ENCODE assay signal across 8 cellular contexts in genomic region chr6:144150673-144151009, GRCh38. TPM values are rescaled to one million over a fixed set of nuclear protein-coding genes. Genes with fewer than 3 reads are reported as not detected.
DNase-seq lines count a peak whose midpoint lies in the region; ATAC-seq and TF ChIP-seq lines count a peak whose summit lies in the region.

No MANE protein-coding gene starts in this region.

- H3K27me3 ChIP-seq in CD8-positive, alpha-beta memory T cell (ENCODE audit: insufficient read depth, low read length, poor library complexity, severe bottlenecking), result no peaks in the 10 kb centered on the region
- no peaks in the 10 kb centered on the region for H3K27me3 ChIP-seq in right lobe of liver

- H3K4me3 ChIP-seq in CD8-positive, alpha-beta memory T cell (ENCODE audit: low read length), result peak overlapping the region; percentile 79
- peak overlapping the region; percentile 63 to 76 (median 73) for H3K4me3 ChIP-seq in right lobe of liver

- TF ChIP-seq CTCF in MCF 10A (IDR thresholded peaks at IDR 0.05; ENCODE audit: unreplicated experiment) (peak; percentile 28), right lobe of liver (IDR thresholded peaks at IDR 0.05) (peak in 3 of 4 donors; percentile 10 to 19 (median 12))

- WGBS in right lobe of liver (ENCODE audit: insufficient coverage, low coverage, low lambda C conversion rate, missing lambda C conversion rate), result 2% methylated on average over 11 of the region's 18 CpGs

- peak overlapping the region; percentile 72 for H3K27ac ChIP-seq in CD8-positive, alpha-beta memory T cell (ENCODE audit: low read depth, low read length)
- peak overlapping the region; percentile 68 to 78 (median 74) for H3K27ac ChIP-seq in right lobe of liver

- H3K27ac Mint-ChIP-seq in CD8-positive, alpha-beta memory T cell, result peak overlapping the region; percentile 85 to 98 (median 97)
- H3K27ac Mint-ChIP-seq in MCF 10A (ENCODE audit: low read depth, unreplicated experiment), result peak overlapping the region; percentile 22

- peak; percentile 27 for ATAC-seq in HG02678 (IDR thresholded peaks at IDR 0.05; ENCODE audit: unreplicated experiment)
- peak; percentile 1 to 18 (median 8) for ATAC-seq in right lobe of liver
- no peak for ATAC-seq in GM21619 (IDR thresholded peaks at IDR 0.05; ENCODE audit: unreplicated experiment)
- no peak for ATAC-seq in GM18520 (IDR thresholded peaks at IDR 0.05; ENCODE audit: unreplicated experiment)

- no peaks in the 10 kb centered on the region for H3K36me3 ChIP-seq in CD8-positive, alpha-beta memory T cell (ENCODE audit: insufficient read depth, low read length)
- H3K36me3 ChIP-seq in right lobe of liver, result no peaks in the 10 kb centered on the region

- CTCF ChIA-PET in CD8-positive, alpha-beta memory T cell (lab: Charles Lee), result interaction anchor here (0.8 to 2.4 kb wide), 7 partner anchors 9 to 332 kb away, joined by 3 to 9 read pairs (median 3); no protein-coding TSS in a partner anchor
- CTCF ChIA-PET in MCF 10A (lab: Yijun Ruan, JAX), result interaction anchor here (0.6 kb wide), 1 partner anchor 57 kb away, joined by 5 read pairs; no protein-coding TSS in a partner anchor

- peak overlapping the region; percentile 91 to 97 (median 94) for H3K4me3 Mint-ChIP-seq in CD8-positive, alpha-beta memory T cell
- H3K4me3 Mint-ChIP-seq in MCF 10A (ENCODE audit: unreplicated experiment), result peak overlapping the region; percentile 67

- peaks cover 37 to 50% (median 48%) of the 10 kb centered on the region in 3 donors for H3K4me1 Mint-ChIP-seq in CD8-positive, alpha-beta memory T cell
- no peaks in the 10 kb centered on the region for H3K4me1 Mint-ChIP-seq in MCF 10A (ENCODE audit: insufficient read depth, unreplicated experiment)

- intact Hi-C loops in MCF 10A (cut with micrococcal nuclease), result loop anchor here (1.0 to 2.0 kb wide), 3 partner anchors 45 to 332 kb away; no protein-coding TSS in a partner anchor
- intact Hi-C loops in right lobe of liver (cut with DNase I), result no loop called here

- peaks cover 3 to 15% (median 9%) of the 10 kb centered on the region in 3 donors for H3K36me3 Mint-ChIP-seq in CD8-positive, alpha-beta memory T cell
- no peaks in the 10 kb centered on the region for H3K36me3 Mint-ChIP-seq in MCF 10A (ENCODE audit: insufficient read depth, unreplicated experiment)

- peaks cover 17% of the 10 kb centered on the region for H3K4me1 ChIP-seq in CD8-positive, alpha-beta memory T cell (ENCODE audit: insufficient read depth, low read length)
- peaks cover 0 to 8% (median 0%) of the 10 kb centered on the region in 4 donors for H3K4me1 ChIP-seq in right lobe of liver

- H3K27me3 Mint-ChIP-seq in CD8-positive, alpha-beta memory T cell, result no peaks in the 10 kb centered on the region
- no peaks in the 10 kb centered on the region for H3K27me3 Mint-ChIP-seq in MCF 10A (ENCODE audit: insufficient read depth, unreplicated experiment)

- DNase-seq in CD8-positive, alpha-beta memory T cell, result peak; percentile 21 to 69 (median 38)
- DNase-seq in SW480 (ENCODE audit: low spot score) (peak; percentile 35), MCF 10A (ENCODE audit: unreplicated experiment) (peak; percentile 14), right lobe of liver (peak in 2 of 3 donors; percentile 44 to 61)
- DNase-seq in stimulated activated CD8-positive, alpha-beta memory T cell treated with anti-CD3 and anti-CD28 coated beads, Interleukin-7, amount 100 ng/mL, for 48 hours (ENCODE audit: extremely low read depth in 1 of 2, low read depth in 1 of 2), result peak; percentile 10 to 21

- H3K9me3 ChIP-seq in CD8-positive, alpha-beta memory T cell (ENCODE audit: low read length), result no peaks in the 10 kb centered on the region
- H3K9me3 ChIP-seq in right lobe of liver, result no peaks in the 10 kb centered on the region

- no peak for TF ChIP-seq POLR2A in right lobe of liver (IDR thresholded peaks at IDR 0.05)

- H3K9me3 Mint-ChIP-seq in CD8-positive, alpha-beta memory T cell, result no peaks in the 10 kb centered on the region
- no peaks in the 10 kb centered on the region for H3K9me3 Mint-ChIP-seq in MCF 10A (ENCODE audit: unreplicated experiment)

- BruUV-seq in MCF 10A (replicated peaks; lab: Mats Ljungman, UMichigan), result no TSS peak

- POLR2A ChIA-PET in CD8-positive, alpha-beta memory T cell (lab: Charles Lee), result interaction anchor here (0.6 to 1.5 kb wide), 6 partner anchors 9 to 333 kb away, joined by 3 to 8 read pairs (median 4); partner anchors contain the start of gene SF3B5
- POLR2A ChIA-PET in MCF 10A (lab: Yijun Ruan, JAX), result interaction anchor here (0.6 to 1.8 kb wide), 5 partner anchors 8 to 135 kb away, joined by 3 to 5 read pairs (median 5); partner anchors contain the start of gene UTRN

RNA-seq across cellular contexts. Expression of gene STX11, which starts 0.3 kb away (rescaled TPM):
- 10 to 100 TPM; 29.2 to 30.0 TPM for total RNA-seq in CD8-positive, alpha-beta memory T cell
- polyA plus RNA-seq in CD8-positive, alpha-beta memory T cell, result 16.7 TPM
- total RNA-seq in MCF 10A (2022), result 1.1 and 2.1 TPM in 2 replicates
- 1 to 10 TPM in 5 of 6 experiments, under 1 TPM in 1; 0.86 to 7.4 (median 4.1) TPM for total RNA-seq in right lobe of liver

RNA-seq across cellular contexts. Expression of gene SF3B5, which starts 55.3 kb away (rescaled TPM):
- total RNA-seq in CD8-positive, alpha-beta memory T cell, result 100 to 1,000 TPM; 265 TPM
- 390 TPM for polyA plus RNA-seq in CD8-positive, alpha-beta memory T cell
- total RNA-seq in MCF 10A (2022) (211 and 298 TPM in 2 replicates), right lobe of liver (100 to 1,000 TPM in 2 of 6 experiments, 10 to 100 TPM in 4; 59.2 to 206 (median 70.6) TPM)

Comparison
In these comparisons a context has a peak if more than half of its experiments do, and no peak if none do; other contexts are left out.
1. ATAC-seq: peak in HG02678 (single experiment) and right lobe of liver (4 of 4); none in GM21619 (single experiment) and GM18520 (single experiment).
2. Peak in every context shown above with its lines, with median percentiles within 50 percentile points of each other: DNase-seq.